In the genomic region with DNA sequence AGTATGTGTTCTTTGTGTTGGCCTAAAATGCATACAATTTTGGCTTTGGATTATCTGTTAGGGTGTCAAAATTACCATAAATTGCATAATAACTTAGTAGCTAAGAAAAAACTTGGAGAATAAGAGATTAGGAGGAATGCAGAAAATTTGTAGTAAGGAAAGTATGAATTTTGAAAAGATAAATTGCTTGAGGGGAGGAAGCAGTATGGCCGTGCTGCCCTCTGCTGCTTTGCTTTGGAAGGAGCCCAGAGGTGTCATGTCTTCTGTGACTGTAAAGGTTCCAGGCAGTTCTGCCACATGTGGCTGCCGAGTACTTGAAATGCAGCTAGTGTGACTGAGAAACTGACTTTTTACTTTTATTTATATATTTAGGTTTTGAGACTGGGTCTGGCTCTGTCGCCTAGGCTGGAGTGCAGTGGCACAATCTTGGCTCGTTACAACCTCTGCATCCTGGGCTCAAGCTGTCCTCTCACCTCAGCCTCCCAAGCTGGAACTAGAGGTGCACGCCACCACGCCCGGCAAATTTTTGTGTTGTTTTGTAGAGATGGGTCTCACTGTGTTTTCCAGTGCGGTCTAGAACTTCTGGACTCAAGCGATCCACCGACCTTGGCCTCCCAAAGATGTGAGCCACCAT, we compare ENCODE assay signal across 8 cellular contexts. TPM values are rescaled to one million over a fixed set of nuclear protein-coding genes. Genes with fewer than 3 reads are reported as not detected.
DNase-seq lines count a peak whose midpoint lies in the region; ATAC-seq and TF ChIP-seq lines count a peak whose summit lies in the region.

No MANE protein-coding gene starts in this region.

- H3K27ac Mint-ChIP-seq in activated B cell treated with CpG ODN at 0.5 μM for 24 hours: peak overlapping the region; percentile 98
- H3K27ac Mint-ChIP-seq in central memory CD8-positive, alpha-beta T cell (ENCODE audit: low read depth): peak overlapping the region; percentile 96

- H3K4me1 ChIP-seq in left lung: peaks cover 10 to 28% of the 10 kb centered on the region in 2 donors

- H3K27ac ChIP-seq in left lung: no peak overlapping the region

- H3K4me3 Mint-ChIP-seq in activated B cell treated with CpG ODN at 0.5 μM for 24 hours: peak overlapping the region; percentile 98
- H3K4me3 Mint-ChIP-seq in central memory CD8-positive, alpha-beta T cell: peak overlapping the region; percentile 92

- H3K36me3 ChIP-seq in MG63 (peaks cover 55% of the 10 kb centered on the region), left lung (peaks cover 0 to 46% of the 10 kb centered on the region in 2 donors)

- peaks cover 29% of the 10 kb centered on the region for H3K4me1 Mint-ChIP-seq in activated B cell treated with CpG ODN at 0.5 μM for 24 hours
- peaks cover 20% of the 10 kb centered on the region for H3K4me1 Mint-ChIP-seq in central memory CD8-positive, alpha-beta T cell

- no peaks in the 10 kb centered on the region for H3K9me3 ChIP-seq in MG63
- H3K9me3 ChIP-seq in left lung: no peaks in the 10 kb centered on the region

- peaks cover 51% of the 10 kb centered on the region for H3K36me3 Mint-ChIP-seq in activated B cell treated with CpG ODN at 0.5 μM for 24 hours (ENCODE audit: low read depth)
- peaks cover 42% of the 10 kb centered on the region for H3K36me3 Mint-ChIP-seq in central memory CD8-positive, alpha-beta T cell (ENCODE audit: insufficient read depth)

- no peaks in the 10 kb centered on the region for H3K27me3 ChIP-seq in MG63
- no peaks in the 10 kb centered on the region for H3K27me3 ChIP-seq in left lung

- intact Hi-C loops in activated B cell treated with CpG ODN at 0.5 μM for 24 hours (cut with micrococcal nuclease): loop anchor here (2.0 to 5.0 kb wide), 2 partner anchors 13 to 136 kb away; no protein-coding TSS in a partner anchor
- intact Hi-C loops in left lung (cut with DNase I): loop anchor here in 1 of 2 donors (5.0 kb wide), 1 partner anchor 306 kb away; no protein-coding TSS in a partner anchor

- H3K4me3 ChIP-seq in MG63 (peak overlapping the region; percentile 72), left lung (peak overlapping the region in 1 of 2 donors; percentile 91)

- peak; percentile 13 for DNase-seq in NCI-H1105 treated with DMSO at 0.1 percent for 48 hours (lab: John Stamatoyannopoulos, UW)
- no peak for DNase-seq in NCI-H1105 (lab: John Stamatoyannopoulos, UW)
- DNase-seq in MG63: peak; percentile 47
- peak; percentile 25 for DNase-seq in activated B cell treated with CpG ODN at 0.5 μM for 24 hours
- DNase-seq in central memory CD8-positive, alpha-beta T cell (ENCODE audit: low spot score in 2 of 2): peak; percentile 39 to 59
- DNase-seq in left lung: no peak
- DNase-seq in stimulated activated CD8-positive, alpha-beta memory T cell treated with anti-CD3 and anti-CD28 coated beads, Interleukin-2, amount 100 ng/mL, for 1 hour (ENCODE audit: low read depth in 2 of 2): peak; percentile 31 to 43

- no peak for TF ChIP-seq CTCF in activated B cell treated with CpG ODN at 0.5 μM for 24 hours (IDR thresholded peaks at IDR 0.05)
- peak; percentile 46 to 62 for TF ChIP-seq CTCF in left lung (IDR thresholded peaks at IDR 0.05)

- CTCF ChIA-PET in activated B cell treated with CpG ODN at 0.5 μM for 24 hours (lab: Charles Lee): interaction anchor here (0.5 to 2.0 kb wide), 17 partner anchors 9 to 819 kb away, joined by 3 to 11 read pairs (median 3); no protein-coding TSS in a partner anchor

- POLR2A ChIA-PET in activated B cell treated with CpG ODN at 0.5 μM for 24 hours (lab: Charles Lee): interaction anchor here (0.5 to 3.9 kb wide), 6 partner anchors 15 to 1028 kb away, joined by 3 to 55 read pairs (median 7); a partner anchor contains a TSS

- ATAC-seq in activated B cell treated with CpG ODN at 0.5 μM for 24 hours (ENCODE audit: low read depth) (no peak), left lung (peak; percentile 27), HG02610 (IDR thresholded peaks at IDR 0.05; ENCODE audit: unreplicated experiment) (no peak)
- ATAC-seq in central memory CD8-positive, alpha-beta T cell (replicated peaks; ENCODE audit: extremely low read depth, poor library complexity, severe bottlenecking): peak; percentile 34

- no peaks in the 10 kb centered on the region for H3K9me3 Mint-ChIP-seq in activated B cell treated with CpG ODN at 0.5 μM for 24 hours
- H3K9me3 Mint-ChIP-seq in central memory CD8-positive, alpha-beta T cell: no peaks in the 10 kb centered on the region

- H3K27me3 Mint-ChIP-seq in activated B cell treated with CpG ODN at 0.5 μM for 24 hours: no peaks in the 10 kb centered on the region
- H3K27me3 Mint-ChIP-seq in central memory CD8-positive, alpha-beta T cell: no peaks in the 10 kb centered on the region

RNA-seq across cellular contexts. Expression of a gene that starts 1.8 kb away (rescaled TPM):
- total RNA-seq in MG63 (2014; rRNA removed; shearing (Covaris generic); ENCODE audit: low replicate concordance): 220 and 262 TPM in 2 replicates
- 102 and 109 TPM in 2 replicates for total RNA-seq in activated B cell treated with CpG ODN at 0.5 μM for 24 hours
- total RNA-seq in left lung: 10 to 100 TPM; 40.4 to 53.1 TPM

RNA-seq across cellular contexts. Expression of a gene that starts 22.3 kb away (rescaled TPM):
- 34.6 and 47.6 TPM in 2 replicates for total RNA-seq in MG63 (2014; rRNA removed; shearing (Covaris generic); ENCODE audit: low replicate concordance)
- 111 and 123 TPM in 2 replicates for total RNA-seq in activated B cell treated with CpG ODN at 0.5 μM for 24 hours
- 10 to 100 TPM; 66.9 to 76.7 TPM for total RNA-seq in left lung

Comparison
In these comparisons a context has a peak if more than half of its experiments do, and no peak if none do; other contexts are left out.
1. DNase-seq: peak in NCI-H1105 treated with DMSO at 0.1 percent for 48 hours (single experiment), MG63 (single experiment), activated B cell treated with CpG ODN at 0.5 μM for 24 hours (single experiment), central memory CD8-positive, alpha-beta T cell (2 of 2) and stimulated activated CD8-positive, alpha-beta memory T cell treated with anti-CD3 and anti-CD28 coated beads, Interleukin-2, amount 100 ng/mL, for 1 hour (2 of 2); none in NCI-H1105 (single experiment) and left lung (0 of 2).
2. ATAC-seq: peak in central memory CD8-positive, alpha-beta T cell (single experiment) and left lung (single experiment); none in activated B cell treated with CpG ODN at 0.5 μM for 24 hours (single experiment) and HG02610 (single experiment).